1 cellular context compared by ENCODE assay signal in the genomic region with DNA sequence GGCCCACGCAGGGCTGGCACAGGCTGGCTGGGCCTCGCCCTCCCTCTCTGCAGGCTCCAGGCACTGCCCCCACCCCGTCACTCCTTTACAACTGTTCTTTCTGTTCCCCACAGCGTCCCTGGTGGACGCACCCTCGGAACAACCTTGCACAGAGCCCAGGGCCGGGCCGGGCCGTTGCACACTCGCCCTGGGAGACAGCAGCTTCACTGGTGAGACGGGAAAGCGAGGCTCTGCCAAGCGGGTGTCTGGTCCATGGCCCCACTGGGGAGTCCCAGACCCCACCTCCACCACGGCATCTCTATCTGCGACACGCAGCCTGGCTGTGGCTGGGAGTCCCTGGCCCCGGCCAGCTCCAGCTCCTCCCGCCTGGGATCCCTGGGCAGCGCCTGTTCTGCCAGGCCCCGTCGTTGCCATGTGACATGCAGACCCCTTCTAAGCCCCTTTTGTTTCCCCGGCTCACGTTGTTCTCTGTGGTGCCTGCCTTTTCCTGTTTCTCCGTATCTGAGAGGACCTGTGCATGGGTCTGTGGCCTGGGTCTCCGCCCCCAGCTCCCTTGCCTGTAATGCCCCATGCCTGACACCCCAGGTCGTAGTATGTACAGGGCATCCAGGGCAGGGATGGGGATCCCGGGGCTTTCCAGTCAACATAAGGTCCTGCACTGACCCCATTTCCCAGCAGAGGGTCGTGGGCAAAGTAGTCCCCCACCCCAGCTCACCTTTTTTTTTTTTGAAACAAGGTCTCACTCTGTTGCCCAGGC.
A peak's percentile ranks its signal among the peaks of the same experiment; 100 is the strongest.
TF ChIP-seq lines count a peak whose summit lies in the region.

No MANE protein-coding gene starts in this region.

TF ChIP-seq in HepG2, 621 proteins besides CTCF, POLR2A, EP300 and RAD21:
- no peak for TF ChIP-seq ATM (IDR thresholded peaks at IDR 0.05; ENCODE audit: borderline replicate concordance)
- TF ChIP-seq RXRB (CRISPR knock-in tag; IDR thresholded peaks at IDR 0.05; ENCODE audit: borderline replicate concordance): no peak
- TF ChIP-seq, protein P1, sequence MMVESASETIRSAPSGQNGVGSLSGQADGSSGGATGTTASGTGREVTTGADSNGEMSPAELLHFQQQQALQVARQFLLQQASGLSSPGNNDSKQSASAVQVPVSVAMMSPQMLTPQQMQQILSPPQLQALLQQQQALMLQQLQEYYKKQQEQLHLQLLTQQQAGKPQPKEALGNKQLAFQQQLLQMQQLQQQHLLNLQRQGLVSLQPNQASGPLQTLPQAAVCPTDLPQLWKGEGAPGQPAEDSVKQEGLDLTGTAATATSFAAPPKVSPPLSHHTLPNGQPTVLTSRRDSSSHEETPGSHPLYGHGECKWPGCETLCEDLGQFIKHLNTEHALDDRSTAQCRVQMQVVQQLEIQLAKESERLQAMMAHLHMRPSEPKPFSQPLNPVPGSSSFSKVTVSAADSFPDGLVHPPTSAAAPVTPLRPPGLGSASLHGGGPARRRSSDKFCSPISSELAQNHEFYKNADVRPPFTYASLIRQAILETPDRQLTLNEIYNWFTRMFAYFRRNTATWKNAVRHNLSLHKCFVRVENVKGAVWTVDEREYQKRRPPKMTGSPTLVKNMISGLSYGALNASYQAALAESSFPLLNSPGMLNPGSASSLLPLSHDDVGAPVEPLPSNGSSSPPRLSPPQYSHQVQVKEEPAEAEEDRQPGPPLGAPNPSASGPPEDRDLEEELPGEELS (CRISPR knock-in tag; IDR thresholded peaks at IDR 0.05): no peak
- TF ChIP-seq, protein P2, sequence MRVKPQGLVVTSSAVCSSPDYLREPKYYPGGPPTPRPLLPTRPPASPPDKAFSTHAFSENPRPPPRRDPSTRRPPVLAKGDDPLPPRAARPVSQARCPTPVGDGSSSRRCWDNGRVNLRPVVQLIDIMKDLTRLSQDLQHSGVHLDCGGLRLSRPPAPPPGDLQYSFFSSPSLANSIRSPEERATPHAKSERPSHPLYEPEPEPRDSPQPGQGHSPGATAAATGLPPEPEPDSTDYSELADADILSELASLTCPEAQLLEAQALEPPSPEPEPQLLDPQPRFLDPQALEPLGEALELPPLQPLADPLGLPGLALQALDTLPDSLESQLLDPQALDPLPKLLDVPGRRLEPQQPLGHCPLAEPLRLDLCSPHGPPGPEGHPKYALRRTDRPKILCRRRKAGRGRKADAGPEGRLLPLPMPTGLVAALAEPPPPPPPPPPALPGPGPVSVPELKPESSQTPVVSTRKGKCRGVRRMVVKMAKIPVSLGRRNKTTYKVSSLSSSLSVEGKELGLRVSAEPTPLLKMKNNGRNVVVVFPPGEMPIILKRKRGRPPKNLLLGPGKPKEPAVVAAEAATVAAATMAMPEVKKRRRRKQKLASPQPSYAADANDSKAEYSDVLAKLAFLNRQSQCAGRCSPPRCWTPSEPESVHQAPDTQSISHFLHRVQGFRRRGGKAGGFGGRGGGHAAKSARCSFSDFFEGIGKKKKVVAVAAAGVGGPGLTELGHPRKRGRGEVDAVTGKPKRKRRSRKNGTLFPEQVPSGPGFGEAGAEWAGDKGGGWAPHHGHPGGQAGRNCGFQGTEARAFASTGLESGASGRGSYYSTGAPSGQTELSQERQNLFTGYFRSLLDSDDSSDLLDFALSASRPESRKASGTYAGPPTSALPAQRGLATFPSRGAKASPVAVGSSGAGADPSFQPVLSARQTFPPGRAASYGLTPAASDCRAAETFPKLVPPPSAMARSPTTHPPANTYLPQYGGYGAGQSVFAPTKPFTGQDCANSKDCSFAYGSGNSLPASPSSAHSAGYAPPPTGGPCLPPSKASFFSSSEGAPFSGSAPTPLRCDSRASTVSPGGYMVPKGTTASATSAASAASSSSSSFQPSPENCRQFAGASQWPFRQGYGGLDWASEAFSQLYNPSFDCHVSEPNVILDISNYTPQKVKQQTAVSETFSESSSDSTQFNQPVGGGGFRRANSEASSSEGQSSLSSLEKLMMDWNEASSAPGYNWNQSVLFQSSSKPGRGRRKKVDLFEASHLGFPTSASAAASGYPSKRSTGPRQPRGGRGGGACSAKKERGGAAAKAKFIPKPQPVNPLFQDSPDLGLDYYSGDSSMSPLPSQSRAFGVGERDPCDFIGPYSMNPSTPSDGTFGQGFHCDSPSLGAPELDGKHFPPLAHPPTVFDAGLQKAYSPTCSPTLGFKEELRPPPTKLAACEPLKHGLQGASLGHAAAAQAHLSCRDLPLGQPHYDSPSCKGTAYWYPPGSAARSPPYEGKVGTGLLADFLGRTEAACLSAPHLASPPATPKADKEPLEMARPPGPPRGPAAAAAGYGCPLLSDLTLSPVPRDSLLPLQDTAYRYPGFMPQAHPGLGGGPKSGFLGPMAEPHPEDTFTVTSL (CRISPR knock-in tag; IDR thresholded peaks at IDR 0.05; ENCODE audit: borderline replicate concordance): no peak
- TF ChIP-seq XRCC5 (optimal IDR thresholded peaks at IDR 0.05; ENCODE audit: low read length): peak; percentile 35
- no peak for TF ChIP-seq SP5 (CRISPR knock-in tag; IDR thresholded peaks at IDR 0.05; ENCODE audit: borderline replicate concordance, low read depth)
- TF ChIP-seq CENPX (CRISPR knock-in tag; IDR thresholded peaks at IDR 0.05): no peak
- TF ChIP-seq ZNF768 (CRISPR knock-in tag; IDR thresholded peaks at IDR 0.05): peak; percentile 9; the same call in 1 of the 2 replicates
- TF ChIP-seq CREB1 (IDR thresholded peaks at IDR 0.05): no peak
- no peak for TF ChIP-seq CREB1 (CRISPR knock-in tag; IDR thresholded peaks at IDR 0.05)
- TF ChIP-seq, protein P3, sequence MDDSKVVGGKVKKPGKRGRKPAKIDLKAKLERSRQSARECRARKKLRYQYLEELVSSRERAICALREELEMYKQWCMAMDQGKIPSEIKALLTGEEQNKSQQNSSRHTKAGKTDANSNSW (CRISPR knock-in tag; IDR thresholded peaks at IDR 0.05; ENCODE audit: borderline replicate concordance): no peak
- TF ChIP-seq PCBP1 (IDR thresholded peaks at IDR 0.05; ENCODE audit: borderline replicate concordance, low read depth, low read length): no peak
- TF ChIP-seq U2AF2 (IDR thresholded peaks at IDR 0.05; ENCODE audit: low read depth, low read length): no peak
- TF ChIP-seq ZNF317 (CRISPR knock-in tag; IDR thresholded peaks at IDR 0.05): no peak
- no peak for TF ChIP-seq RBFOX2 (IDR thresholded peaks at IDR 0.05; ENCODE audit: low read depth, low read length)
- TF ChIP-seq, protein P4, sequence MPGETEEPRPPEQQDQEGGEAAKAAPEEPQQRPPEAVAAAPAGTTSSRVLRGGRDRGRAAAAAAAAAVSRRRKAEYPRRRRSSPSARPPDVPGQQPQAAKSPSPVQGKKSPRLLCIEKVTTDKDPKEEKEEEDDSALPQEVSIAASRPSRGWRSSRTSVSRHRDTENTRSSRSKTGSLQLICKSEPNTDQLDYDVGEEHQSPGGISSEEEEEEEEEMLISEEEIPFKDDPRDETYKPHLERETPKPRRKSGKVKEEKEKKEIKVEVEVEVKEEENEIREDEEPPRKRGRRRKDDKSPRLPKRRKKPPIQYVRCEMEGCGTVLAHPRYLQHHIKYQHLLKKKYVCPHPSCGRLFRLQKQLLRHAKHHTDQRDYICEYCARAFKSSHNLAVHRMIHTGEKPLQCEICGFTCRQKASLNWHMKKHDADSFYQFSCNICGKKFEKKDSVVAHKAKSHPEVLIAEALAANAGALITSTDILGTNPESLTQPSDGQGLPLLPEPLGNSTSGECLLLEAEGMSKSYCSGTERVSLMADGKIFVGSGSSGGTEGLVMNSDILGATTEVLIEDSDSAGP (CRISPR knock-in tag; IDR thresholded peaks at IDR 0.05; ENCODE audit: borderline replicate concordance): peak; percentile 20; the same call in 1 of the 2 replicates
- TF ChIP-seq, protein P5, sequence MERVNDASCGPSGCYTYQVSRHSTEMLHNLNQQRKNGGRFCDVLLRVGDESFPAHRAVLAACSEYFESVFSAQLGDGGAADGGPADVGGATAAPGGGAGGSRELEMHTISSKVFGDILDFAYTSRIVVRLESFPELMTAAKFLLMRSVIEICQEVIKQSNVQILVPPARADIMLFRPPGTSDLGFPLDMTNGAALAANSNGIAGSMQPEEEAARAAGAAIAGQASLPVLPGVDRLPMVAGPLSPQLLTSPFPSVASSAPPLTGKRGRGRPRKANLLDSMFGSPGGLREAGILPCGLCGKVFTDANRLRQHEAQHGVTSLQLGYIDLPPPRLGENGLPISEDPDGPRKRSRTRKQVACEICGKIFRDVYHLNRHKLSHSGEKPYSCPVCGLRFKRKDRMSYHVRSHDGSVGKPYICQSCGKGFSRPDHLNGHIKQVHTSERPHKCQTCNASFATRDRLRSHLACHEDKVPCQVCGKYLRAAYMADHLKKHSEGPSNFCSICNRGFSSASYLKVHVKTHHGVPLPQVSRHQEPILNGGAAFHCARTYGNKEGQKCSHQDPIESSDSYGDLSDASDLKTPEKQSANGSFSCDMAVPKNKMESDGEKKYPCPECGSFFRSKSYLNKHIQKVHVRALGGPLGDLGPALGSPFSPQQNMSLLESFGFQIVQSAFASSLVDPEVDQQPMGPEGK (CRISPR knock-in tag; IDR thresholded peaks at IDR 0.05): 0 out of 2 replicates have a peak, but pooled peaks have one; percentile 16
- no peak for TF ChIP-seq DPF2 (CRISPR knock-in tag; IDR thresholded peaks at IDR 0.05; ENCODE audit: borderline replicate concordance, low read depth)
- no peak for TF ChIP-seq ETV5 (CRISPR knock-in tag; IDR thresholded peaks at IDR 0.05; ENCODE audit: borderline replicate concordance)
